ENCODE assay signal across 1 cellular context in genomic region chr13:108496364-108497215, GRCh38.
TF ChIP-seq lines count a peak whose summit lies in the region.

No MANE protein-coding gene starts in this region.

TF ChIP-seq in HepG2, 621 proteins besides CTCF, POLR2A, EP300 and RAD21 (continued from another document):
- TF ChIP-seq ZNF318 (CRISPR knock-in tag; IDR thresholded peaks at IDR 0.05) (no peak), SAFB2 (CRISPR knock-in tag; IDR thresholded peaks at IDR 0.05; ENCODE audit: borderline replicate concordance, low read depth) (no peak), ZNF557 (CRISPR knock-in tag; IDR thresholded peaks at IDR 0.05) (no peak)
TF ChIP-seq in HepG2: peak in this region for 0.
